Comparison of ENCODE assay signal across 11 cellular contexts in genomic region chr10:93464826-93465388, GRCh38. TPM values are rescaled to one million over a fixed set of nuclear protein-coding genes. Genes with fewer than 3 reads are reported as not detected.
A peak's percentile ranks its signal among the peaks of the same experiment; 100 is the strongest.
DNase-seq lines count a peak whose midpoint lies in the region; ATAC-seq and TF ChIP-seq lines count a peak whose summit lies in the region.
"Had no signal": no experiment of that assay in that cellular context is flagged by ENCODE, and none has a peak within 500 bp of the region (broad histone marks: within the 10 kb centered on the region; RNA-seq: fewer than 3 reads in every experiment).

No MANE protein-coding gene starts in this region.

- no peak for ATAC-seq in HG03521 (IDR thresholded peaks at IDR 0.05; ENCODE audit: unreplicated experiment)

- CTCF ChIA-PET in RWPE1 (lab: Yijun Ruan, JAX): interaction anchor here (0.6 kb wide), 2 partner anchors 32 to 1038 kb away, joined by 5 read pairs; no protein-coding TSS in a partner anchor

- H3K27ac ChIP-seq in RWPE1 (peak overlapping the region; percentile 99), fibroblast of lung (ENCODE audit: insufficient read depth, low read length) (peak overlapping the region; percentile 96), skin epidermis (peak overlapping the region in 20 of 21 experiments; percentile 41 to 94 (median 86))

- H4K20me1 ChIP-seq in fibroblast of lung (ENCODE audit: control insufficient read depth, extremely low read depth, insufficient read depth, low read length): no peaks in the 10 kb centered on the region

- H3K4me1 ChIP-seq in fibroblast of lung (ENCODE audit: control insufficient read depth, extremely low read depth, insufficient read depth, low read length): peaks cover 67% of the 10 kb centered on the region

- H3K27me3 ChIP-seq in fibroblast of lung (ENCODE audit: control insufficient read depth, insufficient read depth, low read length): no peaks in the 10 kb centered on the region

- peak; percentile 63 for DNase-seq in ELR (ENCODE audit: low read depth)
- no peak for DNase-seq in RWPE1 (ENCODE audit: low spot score)
- peak; percentile 44 to 63 for DNase-seq in fibroblast of lung (ENCODE audit: low read depth in 2 of 2)
- no peak for DNase-seq in RKO (ENCODE audit: low spot score)
- DNase-seq in GDM1 (lab: John Stamatoyannopoulos, UW): no peak
- no peak for DNase-seq in GM19238 (ENCODE audit: insufficient read length, low spot score)
- DNase-seq: activated CD4-positive, alpha-beta T cell treated with anti-CD3 and anti-CD28 coated beads, Interleukin-2, amount 50 U/mL, for 1 hour; mesendoderm; NCI-H1417 had no signal

- H3K4me3 ChIP-seq in fibroblast of lung (replicated peaks in 1 of 4; ENCODE audit: control extremely low read depth in 1 of 4, insufficient read depth in 1 of 4, low read depth in 3 of 4, low read length in 4 of 4): no peak overlapping the region
- H3K4me3 ChIP-seq in skin epidermis: no peak overlapping the region

- H2AFZ ChIP-seq in fibroblast of lung (ENCODE audit: low read length): no peak overlapping the region

- H3K4me2 ChIP-seq in fibroblast of lung (ENCODE audit: extremely low read depth, insufficient read depth, low read length): peak overlapping the region; percentile 59

- H3K9me3 ChIP-seq in fibroblast of lung (ENCODE audit: control insufficient read depth, insufficient read depth, low read depth, low read length): no peaks in the 10 kb centered on the region

- TF ChIP-seq CTCF in RWPE1 (conservative IDR thresholded peaks at IDR 0.05; ENCODE audit: low read depth) (no peak), fibroblast of lung (conservative IDR thresholded peaks at IDR 0.05 in 1 of 2, IDR thresholded peaks at IDR 0.05 in 1 of 2; ENCODE audit: low read depth in 1 of 2, low read length in 2 of 2) (no peak)

- H3K9ac ChIP-seq in fibroblast of lung (ENCODE audit: insufficient read depth, low read length): no peak overlapping the region

- H3K36me3 ChIP-seq in fibroblast of lung (ENCODE audit: control insufficient read depth, insufficient read depth, low read length): peaks cover 7% of the 10 kb centered on the region

- peaks cover 77% of the 10 kb centered on the region for H3K79me2 ChIP-seq in fibroblast of lung (ENCODE audit: control insufficient read depth, insufficient read depth, low read length)

- POLR2A ChIA-PET in RWPE1 (lab: Yijun Ruan, JAX; ENCODE audit: low non-redundant PET): no interaction called here

RNA-seq across cellular contexts. Expression of gene MYOF, which starts 17.2 kb away (rescaled TPM):
- total RNA-seq in fibroblast of lung: 161 and 298 TPM in 2 replicates
- polyA plus RNA-seq in fibroblast of lung: 215 and 314 TPM in 2 replicates
- 184 and 340 TPM in 2 replicates for polyA plus RNA-seq in fibroblast of lung (2012)
- 121 and 188 TPM in 2 replicates for polyA minus RNA-seq in fibroblast of lung (ENCODE audit: low replicate concordance)

RNA-seq across cellular contexts. Expression of gene CEP55, which starts 31.5 kb away (rescaled TPM):
- 2.1 and 19.0 TPM in 2 replicates for total RNA-seq in fibroblast of lung
- 16.1 and 51.6 TPM in 2 replicates for polyA plus RNA-seq in fibroblast of lung
- 10.1 and 35.8 TPM in 2 replicates for polyA plus RNA-seq in fibroblast of lung (2012)
- 2.0 and 2.1 TPM in 2 replicates for polyA minus RNA-seq in fibroblast of lung (ENCODE audit: low replicate concordance)

Comparison
In these comparisons a context has a peak if more than half of its experiments do, and no peak if none do; other contexts are left out.
1. DNase-seq: peak in ELR (single experiment) and fibroblast of lung (2 of 2); none in RWPE1 (single experiment), RKO (single experiment), GDM1 (single experiment) and GM19238 (single experiment).
2. Peak in every context shown above with its lines, with median percentiles within 50 percentile points of each other: H3K27ac ChIP-seq.